ENCODE assay signal across 8 cellular contexts in genomic region chr2:20650880-20651730, GRCh38. TPM values are rescaled to one million over a fixed set of nuclear protein-coding genes. Genes with fewer than 3 reads are reported as not detected.
DNase-seq lines count a peak whose midpoint lies in the region; ATAC-seq, FAIRE-seq and TF ChIP-seq lines count a peak whose summit lies in the region.

HS1BP3 (minus strand) TSS chr2:20651098; CDS start chr2:20651063, 35 bp downstream.

- H3K4me1 ChIP-seq in esophagus (ENCODE audit: control insufficient read depth in 2 of 2, insufficient read depth in 2 of 2, low read length in 1 of 2): peaks cover 18 to 24% of the 10 kb centered on the region in 2 donors
- peaks cover 6 to 34% of the 10 kb centered on the region in 2 donors for H3K4me1 ChIP-seq in muscle layer of duodenum (ENCODE audit: control insufficient read depth in 1 of 2, insufficient read depth in 2 of 2, low read length in 2 of 2)

- H3K36me3 ChIP-seq in esophagus (ENCODE audit: control insufficient read depth in 2 of 2, insufficient read depth in 2 of 2, low read length in 1 of 2) (peaks cover 0 to 3% of the 10 kb centered on the region in 2 donors), muscle layer of duodenum (ENCODE audit: control insufficient read depth in 1 of 2, insufficient read depth in 2 of 2, low read length in 2 of 2) (peaks cover 0 to 10% of the 10 kb centered on the region in 2 donors)

- peak; percentile 82 for TF ChIP-seq CTCF in D721Med (IDR thresholded peaks at IDR 0.05; ENCODE audit: insufficient read depth, missing control alignments)

- H3K4me3 ChIP-seq in esophagus (ENCODE audit: low read depth in 1 of 2, low read length in 2 of 2): peak within 1 kb of the TSS; percentile 83 to 90
- H3K4me3 ChIP-seq in muscle layer of duodenum (ENCODE audit: low read depth in 1 of 2, low read length in 2 of 2): peak within 1 kb of the TSS; percentile 84

- H3K27ac ChIP-seq in esophagus (ENCODE audit: low read depth in 2 of 2, low read length in 1 of 2) (peak within 1 kb of the TSS; percentile 92 to 94), muscle layer of duodenum (ENCODE audit: low read length) (peak within 1 kb of the TSS; percentile 89)

- H3K9me3 ChIP-seq in esophagus (ENCODE audit: control insufficient read depth in 2 of 2, insufficient read depth in 1 of 2, low read depth in 1 of 2, low read length in 1 of 2): no peaks in the 10 kb centered on the region
- H3K9me3 ChIP-seq in muscle layer of duodenum (ENCODE audit: control insufficient read depth in 1 of 2, low read length in 2 of 2): no peaks in the 10 kb centered on the region

- peak; percentile 95 for ATAC-seq in GM21360 (IDR thresholded peaks at IDR 0.05; ENCODE audit: unreplicated experiment)

- WGBS in esophagus, 2 donors: 1% methylated on average over 65 to 71 of the region's 71 CpGs

- DNase-seq in D721Med (ENCODE audit: insufficient read length, low spot score) (peak; percentile 94), HTR-8/SVneo (ENCODE audit: insufficient read length, low spot score) (peak; percentile 94), OCI-M1 (lab: John Stamatoyannopoulos, UW) (peak; percentile 90)
- DNase-seq in activated T-cell treated with anti-CD3 and anti-CD28 coated beads, Interleukin-2, amount 50 U/mL, for 1 hour: peak; percentile 95
- peak; percentile 63 to 85 for DNase-seq in stimulated activated CD8-positive, alpha-beta memory T cell treated with anti-CD3 and anti-CD28 coated beads, Interleukin-7, amount 100 ng/mL, for 48 hours (ENCODE audit: extremely low read depth in 1 of 2, low read depth in 1 of 2)

- FAIRE-seq in D721Med (lab: Jason Lieb, UNC) (no peak), HTR-8/SVneo (lab: Jason Lieb, UNC) (peak; percentile 99)

- no peaks in the 10 kb centered on the region for H3K27me3 ChIP-seq in esophagus (ENCODE audit: control insufficient read depth in 1 of 2, insufficient read depth in 2 of 2, low read length in 2 of 2)
- no peaks in the 10 kb centered on the region for H3K27me3 ChIP-seq in muscle layer of duodenum (ENCODE audit: low read depth, low read length)

RNA-seq across cellular contexts. Expression of gene HS1BP3, which starts in this region (rescaled TPM):
- 10 to 100 TPM; 12.2 to 13.4 TPM for polyA plus RNA-seq in esophagus

Comparison
In these comparisons a context has a peak if more than half of its experiments do, and no peak if none do; other contexts are left out.
1. Peak in every context shown above with its lines: DNase-seq, ATAC-seq, H3K4me3 ChIP-seq and H3K27ac ChIP-seq.